ENCODE assay signal across 15 cellular contexts in the genomic region with DNA sequence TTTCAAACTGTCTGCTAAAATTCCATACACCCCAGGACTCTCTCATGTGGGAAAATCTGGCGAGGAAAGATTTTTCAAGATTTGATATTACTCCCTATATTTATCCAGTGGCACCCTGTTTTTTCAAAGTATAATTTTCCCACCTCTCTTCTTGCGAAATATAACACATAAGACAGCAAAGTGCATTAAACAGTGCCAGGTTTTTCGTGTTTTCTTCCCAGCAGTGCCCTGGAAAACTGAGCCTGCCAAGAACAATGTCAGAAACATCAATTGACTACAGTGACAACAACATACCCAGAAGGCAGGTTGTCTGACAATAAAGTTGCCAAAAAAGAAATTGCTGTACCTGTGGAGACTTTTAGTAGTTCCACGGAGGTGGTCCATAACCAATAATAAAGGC.
DNase-seq lines count a peak whose midpoint lies in the region; ATAC-seq, FAIRE-seq and TF ChIP-seq lines count a peak whose summit lies in the region.
"Had no signal": no experiment of that assay in that cellular context is flagged by ENCODE, and none has a peak within 500 bp of the region (broad histone marks: within the 10 kb centered on the region; RNA-seq: fewer than 3 reads in every experiment).

No MANE protein-coding gene starts in this region.

- TF ChIP-seq RAD21 in liver (IDR thresholded peaks at IDR 0.05) (peak in 1 of 2 donors; percentile 42), HepG2 (CRISPR knock-in tag; IDR thresholded peaks at IDR 0.05) (no peak)

- TF ChIP-seq EP300 in HepG2 (IDR thresholded peaks at IDR 0.05; ENCODE audit: low read depth in 2 of 2, low read length in 2 of 2) (no peak), HepG2 (CRISPR knock-in tag; IDR thresholded peaks at IDR 0.05; ENCODE audit: borderline replicate concordance) (no peak)

- ATAC-seq in HepG2 (no peak), right lobe of liver (peak; percentile 81 to 84 (median 81)), sciatic nerve (no peak)
- ATAC-seq: CD8-positive, alpha-beta T cell had no signal

- H3K27me3 ChIP-seq in liver (ENCODE audit: control insufficient read depth in 4 of 4, insufficient read depth in 4 of 4, low read length in 3 of 4) (no peaks in the 10 kb centered on the region), HepG2 (ENCODE audit: control insufficient read depth in 1 of 2, insufficient read depth in 2 of 2, low read length in 2 of 2) (no peaks in the 10 kb centered on the region), right lobe of liver (no peaks in the 10 kb centered on the region)
- H3K27me3 ChIP-seq: BLaER1 treated with 17β-estradiol and CSF1 and Interleukin-3, amounts not matched to agents 10 nM and 100 nM had no signal

- H4K20me1 ChIP-seq in HepG2 (ENCODE audit: insufficient read depth, low read length) (no peaks in the 10 kb centered on the region), OCI-LY7 (ENCODE audit: insufficient read depth, low read length) (no peaks in the 10 kb centered on the region)
- H4K20me1 ChIP-seq: BLaER1 treated with 17β-estradiol and CSF1 and Interleukin-3, amounts not matched to agents 10 nM and 100 nM had no signal

- no peak overlapping the region for H3K4me2 ChIP-seq in HepG2 (ENCODE audit: low read depth, low read length)
- H3K4me2 ChIP-seq in OCI-LY7 (ENCODE audit: low read length): 0 out of 2 replicates have a peak overlapping the region, but pooled peaks have one; percentile 56
- H3K4me2 ChIP-seq: BLaER1 treated with 17β-estradiol and CSF1 and Interleukin-3, amounts not matched to agents 10 nM and 100 nM had no signal

- CTCF ChIA-PET in HepG2 (lab: Yijun Ruan, JAX; ENCODE audit: low intra/inter-chr PET ratio, low total read pairs) (no interaction called here), OCI-LY7 (lab: Charles Lee; ENCODE audit: unreplicated experiment) (no interaction called here)

- intact Hi-C loops in HepG2 (cut with micrococcal nuclease; ENCODE audit: unreplicated experiment) (no loop called here), OCI-LY7 (cut with micrococcal nuclease; ENCODE audit: unreplicated experiment) (no loop called here), right lobe of liver (cut with DNase I) (no loop called here), sciatic nerve (cut with DNase I) (no loop called here)

- BruUV-seq in HepG2 (replicated peaks; lab: Mats Ljungman, UMichigan) (no TSS peak), OCI-LY7 (replicated peaks; lab: Mats Ljungman, UMichigan) (no TSS peak)

- FAIRE-seq in HepG2 (lab: Jason Lieb, UNC): no peak
- FAIRE-seq: H1 had no signal

- H3K4me1 ChIP-seq in liver (ENCODE audit: control insufficient read depth in 4 of 4, insufficient read depth in 4 of 4, low read length in 3 of 4): peaks cover 6 to 25% (median 9%) of the 10 kb centered on the region in 4 donors
- H3K4me1 ChIP-seq in HepG2 (ENCODE audit: insufficient read depth, low read length): no peaks in the 10 kb centered on the region
- H3K4me1 ChIP-seq in OCI-LY7 (ENCODE audit: insufficient read depth, low read length, poor library complexity, severe bottlenecking): peaks cover 25% of the 10 kb centered on the region
- H3K4me1 ChIP-seq in right lobe of liver: peaks cover 0 to 22% (median 7%) of the 10 kb centered on the region in 4 donors
- H3K4me1 ChIP-seq: BLaER1 treated with 17β-estradiol and CSF1 and Interleukin-3, amounts not matched to agents 10 nM and 100 nM had no signal

- H2AFZ ChIP-seq in HepG2 (ENCODE audit: low read length): no peak overlapping the region
- peak overlapping the region; percentile 77 for H2AFZ ChIP-seq in OCI-LY7 (ENCODE audit: low read length)

- no peaks in the 10 kb centered on the region for H3K9me3 ChIP-seq in liver (ENCODE audit: control insufficient read depth in 4 of 4, low read length in 3 of 4)
- no peaks in the 10 kb centered on the region for H3K9me3 ChIP-seq in HepG2 (ENCODE audit: low read length)
- no peaks in the 10 kb centered on the region for H3K9me3 ChIP-seq in OCI-LY7 (ENCODE audit: low read length)
- H3K9me3 ChIP-seq in right lobe of liver: no peaks in the 10 kb centered on the region
- H3K9me3 ChIP-seq: BLaER1 treated with 17β-estradiol and CSF1 and Interleukin-3, amounts not matched to agents 10 nM and 100 nM had no signal

- WGBS in liver: 55% methylated on average over 4 of the region's 4 CpGs
- 1% methylated on average over 4 of the region's 4 CpGs for WGBS in HepG2 (ENCODE audit: low lambda C conversion rate)
- WGBS in right lobe of liver (ENCODE audit: insufficient coverage, low coverage, low lambda C conversion rate, missing lambda C conversion rate): 38% methylated on average over 4 of the region's 4 CpGs

- in situ Hi-C loops in HepG2 (cut with HindIII; ENCODE audit: extremely low pct_ligation_motif_present, low pct_unique_long_range_greater_than_20kb): no loop called here
- in situ Hi-C loops in ACHN (cut with HindIII; ENCODE audit: low pct_ligation_motif_present, low pct_unique_long_range_greater_than_20kb, low sequenced_read_pairs): no loop called here

- POLR2A ChIA-PET in HepG2 (lab: Yijun Ruan, JAX): no interaction called here
- POLR2A ChIA-PET in OCI-LY7 (lab: Charles Lee): interaction anchor here (0.6 to 1.0 kb wide), 2 partner anchors 26 to 29 kb away, joined by 3 read pairs; no protein-coding TSS in a partner anchor

- H3K36me3 ChIP-seq in liver (ENCODE audit: control insufficient read depth in 4 of 4, insufficient read depth in 3 of 4, low read depth in 1 of 4, low read length in 3 of 4): no peaks in the 10 kb centered on the region
- H3K36me3 ChIP-seq in HepG2 (replicated peaks in 1 of 2; ENCODE audit: control insufficient read depth in 1 of 2, insufficient read depth in 2 of 2, low read length in 2 of 2): no peaks in the 10 kb centered on the region
- H3K36me3 ChIP-seq in OCI-LY7 (ENCODE audit: insufficient read depth, low read length): no peaks in the 10 kb centered on the region
- no peaks in the 10 kb centered on the region for H3K36me3 ChIP-seq in right lobe of liver
- H3K36me3 ChIP-seq: BLaER1 treated with 17β-estradiol and CSF1 and Interleukin-3, amounts not matched to agents 10 nM and 100 nM had no signal

- no peak overlapping the region for H3K4me3 ChIP-seq in liver (ENCODE audit: low read depth in 1 of 3, low read length in 3 of 3)
- no peak overlapping the region for H3K4me3 ChIP-seq in HepG2 (replicated peaks in 1 of 3; ENCODE audit: insufficient read depth in 1 of 3, low read depth in 2 of 3, low read length in 3 of 3)
- H3K4me3 ChIP-seq in OCI-LY7 (ENCODE audit: low read depth, low read length, poor library complexity, severe bottlenecking): no peak overlapping the region
- H3K4me3 ChIP-seq in right lobe of liver: no peak overlapping the region
- H3K4me3 ChIP-seq: BLaER1 treated with 17β-estradiol and CSF1 and Interleukin-3, amounts not matched to agents 10 nM and 100 nM had no signal

- no peak for TF ChIP-seq CTCF in liver (IDR thresholded peaks at IDR 0.05; ENCODE audit: low read depth, low read length, missing input control)
- TF ChIP-seq CTCF in HepG2 (CRISPR knock-in tag; IDR thresholded peaks at IDR 0.05): no peak
- TF ChIP-seq CTCF in OCI-LY7 (conservative IDR thresholded peaks at IDR 0.05; ENCODE audit: low read length): no peak
- TF ChIP-seq CTCF in right lobe of liver (IDR thresholded peaks at IDR 0.05): no peak

- H3K79me2 ChIP-seq in HepG2 (ENCODE audit: insufficient read depth, low read length): no peaks in the 10 kb centered on the region
- no peaks in the 10 kb centered on the region for H3K79me2 ChIP-seq in OCI-LY7 (ENCODE audit: insufficient read depth, low read depth, low read length)

- H3K9ac ChIP-seq in liver (ENCODE audit: low read depth in 1 of 2, low read length in 2 of 2): no peak overlapping the region
- no peak overlapping the region for H3K9ac ChIP-seq in HepG2 (ENCODE audit: insufficient read depth, low read depth, low read length)
- H3K9ac ChIP-seq: BLaER1 treated with 17β-estradiol and CSF1 and Interleukin-3, amounts not matched to agents 10 nM and 100 nM had no signal

- DNase-seq in HepG2 (ENCODE audit: low spot score): no peak
- no peak for DNase-seq in OCI-LY7 (ENCODE audit: low spot score)
- no peak for DNase-seq in right lobe of liver
- DNase-seq in ACHN: no peak
- no peak for DNase-seq in sciatic nerve (ENCODE audit: low spot score)
- no peak for DNase-seq in activated CD4-positive, alpha-beta T cell treated with anti-CD3 and anti-CD28 coated beads, Interleukin-2, amount 50 U/mL, for 4 hours
- DNase-seq: 8988T; Calu3; CD8-positive, alpha-beta T cell; DMS79 treated with DMSO at 0.1 percent for 48 hours; GF-D8; H9 had no signal

- TF ChIP-seq POLR2A in HepG2 (IDR thresholded peaks at IDR 0.05; ENCODE audit: insufficient read depth in 1 of 2, low read depth in 2 of 2, low read length in 2 of 2): no peak
- TF ChIP-seq POLR2A in right lobe of liver (IDR thresholded peaks at IDR 0.05): no peak

- no peak overlapping the region for H3K27ac ChIP-seq in liver (ENCODE audit: low read depth in 1 of 2, low read length in 2 of 2)
- H3K27ac ChIP-seq in HepG2 (ENCODE audit: extremely low read length, insufficient read depth, low read length): no peak overlapping the region
- H3K27ac ChIP-seq in OCI-LY7 (ENCODE audit: low read depth, low read length, poor library complexity, severe bottlenecking): no peak overlapping the region
- peak overlapping the region in 2 of 3 donors; percentile 53 to 64 for H3K27ac ChIP-seq in right lobe of liver
- H3K27ac ChIP-seq: BLaER1 treated with 17β-estradiol and CSF1 and Interleukin-3, amounts not matched to agents 10 nM and 100 nM had no signal

- no peaks in the 10 kb centered on the region for H3K9me2 ChIP-seq in OCI-LY7 (ENCODE audit: insufficient read depth, low read length)

TF ChIP-seq in liver, 16 proteins besides CTCF, POLR2A, EP300 and RAD21 (continues in another document):
- TF ChIP-seq FOXA2 (IDR thresholded peaks at IDR 0.05) (peak; percentile 14), EGR1 (IDR thresholded peaks at IDR 0.05; ENCODE audit: low read depth in 2 of 2) (no peak), JUND (IDR thresholded peaks at IDR 0.05) (peak in 1 of 2 donors; percentile 9), HNF4A (conservative IDR thresholded peaks at IDR 0.05) (peak; percentile 7 to 46)

TF ChIP-seq in HepG2, 621 proteins besides CTCF, POLR2A, EP300 and RAD21 (continues in another document):
- TF ChIP-seq SRY (CRISPR knock-in tag; IDR thresholded peaks at IDR 0.05) (no peak), ZNF644 (CRISPR knock-in tag; IDR thresholded peaks at IDR 0.05; ENCODE audit: low read depth) (no peak), ZNF546 (CRISPR knock-in tag; conservative IDR thresholded peaks at IDR 0.05) (no peak)
- TF ChIP-seq, protein P1, sequence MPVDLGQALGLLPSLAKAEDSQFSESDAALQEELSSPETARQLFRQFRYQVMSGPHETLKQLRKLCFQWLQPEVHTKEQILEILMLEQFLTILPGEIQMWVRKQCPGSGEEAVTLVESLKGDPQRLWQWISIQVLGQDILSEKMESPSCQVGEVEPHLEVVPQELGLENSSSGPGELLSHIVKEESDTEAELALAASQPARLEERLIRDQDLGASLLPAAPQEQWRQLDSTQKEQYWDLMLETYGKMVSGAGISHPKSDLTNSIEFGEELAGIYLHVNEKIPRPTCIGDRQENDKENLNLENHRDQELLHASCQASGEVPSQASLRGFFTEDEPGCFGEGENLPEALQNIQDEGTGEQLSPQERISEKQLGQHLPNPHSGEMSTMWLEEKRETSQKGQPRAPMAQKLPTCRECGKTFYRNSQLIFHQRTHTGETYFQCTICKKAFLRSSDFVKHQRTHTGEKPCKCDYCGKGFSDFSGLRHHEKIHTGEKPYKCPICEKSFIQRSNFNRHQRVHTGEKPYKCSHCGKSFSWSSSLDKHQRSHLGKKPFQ (CRISPR knock-in tag; IDR thresholded peaks at IDR 0.05; ENCODE audit: insufficient replicate concordance): no peak

Comparison
In these comparisons a context has a peak if more than half of its experiments do, and no peak if none do; other contexts are left out.
1. H3K27ac ChIP-seq: peak in right lobe of liver (2 of 3); none in liver (0 of 2), HepG2 (single experiment) and OCI-LY7 (single experiment).
2. ATAC-seq: peak in right lobe of liver (4 of 4); none in HepG2 (single experiment) and sciatic nerve (single experiment).